In genomic region chr5:134184155-134185135, GRCh38 we compare ENCODE assay signal across 8 cellular contexts. TPM values are rescaled to one million over a fixed set of nuclear protein-coding genes. Genes with fewer than 3 reads are reported as not detected.
A peak's percentile ranks its signal among the peaks of the same experiment; 100 is the strongest.
DNase-seq lines count a peak whose midpoint lies in the region; ATAC-seq, FAIRE-seq and TF ChIP-seq lines count a peak whose summit lies in the region.

No MANE protein-coding gene starts in this region.

- H3K27me3 ChIP-seq in DND-41 (ENCODE audit: insufficient read depth, low read length, poor library complexity) = no peaks in the 10 kb centered on the region
- no peaks in the 10 kb centered on the region for H3K27me3 ChIP-seq in WERI-Rb-1 (ENCODE audit: insufficient read depth, low read depth, severe bottlenecking)
- H3K27me3 ChIP-seq in breast epithelium = no peaks in the 10 kb centered on the region

- H3K27ac ChIP-seq in DND-41 (ENCODE audit: low read length) (no peak overlapping the region), WERI-Rb-1 (no peak overlapping the region), breast epithelium (no peak overlapping the region), kidney (ENCODE audit: low read depth in 2 of 2, low read length in 2 of 2) (no peak overlapping the region)

- DNase-seq in DND-41 (peak; percentile 73), GOT3 (lab: John Stamatoyannopoulos, UW) (peak; percentile 17), NB4 (ENCODE audit: low read depth) (peak; percentile 72), WERI-Rb-1 (peak; percentile 84), breast epithelium (ENCODE audit: low spot score in 2 of 2) (peak; percentile 41 to 76), kidney (peak; percentile 73)
- DNase-seq in stimulated activated CD4-positive, alpha-beta T cell treated with anti-CD3 and anti-CD28 coated beads, Interleukin-2, amount 100 ng/mL, for 48 hours = peak; percentile 78 to 79

- H4K20me1 ChIP-seq in DND-41 (ENCODE audit: insufficient read depth, low read length) = peaks cover 5% of the 10 kb centered on the region

- FAIRE-seq in kidney (lab: Jason Lieb, UNC) = no peak

- H2AFZ ChIP-seq in DND-41 (ENCODE audit: low read depth, low read length) = no peak overlapping the region

- no peaks in the 10 kb centered on the region for H3K9me3 ChIP-seq in DND-41 (ENCODE audit: insufficient read depth, low read length, severe bottlenecking)
- no peaks in the 10 kb centered on the region for H3K9me3 ChIP-seq in WERI-Rb-1 (ENCODE audit: severe bottlenecking)
- H3K9me3 ChIP-seq in breast epithelium = no peaks in the 10 kb centered on the region
- no peaks in the 10 kb centered on the region for H3K9me3 ChIP-seq in kidney (ENCODE audit: control insufficient read depth in 1 of 2, low read length in 2 of 2)

- H3K4me1 ChIP-seq in DND-41 (ENCODE audit: insufficient read depth, low read length) = no peaks in the 10 kb centered on the region
- H3K4me1 ChIP-seq in breast epithelium = no peaks in the 10 kb centered on the region
- H3K4me1 ChIP-seq in kidney (ENCODE audit: control insufficient read depth in 1 of 2, insufficient read depth in 1 of 2, low read depth in 1 of 2, low read length in 2 of 2) = peaks cover 0 to 7% of the 10 kb centered on the region in 2 donors

- TF ChIP-seq CTCF in DND-41 (IDR thresholded peaks at IDR 0.05; ENCODE audit: borderline replicate concordance, extremely low read depth, low read length, poor library complexity, severe bottlenecking) (peak; percentile 94), NB4 (IDR thresholded peaks at IDR 0.05; ENCODE audit: low read depth, low read length) (peak; percentile 88), WERI-Rb-1 (IDR thresholded peaks at IDR 0.05; ENCODE audit: low read depth, low read length) (peak; percentile 97), breast epithelium (IDR thresholded peaks at IDR 0.05) (peak; percentile 59 to 88 (median 76)), kidney (IDR thresholded peaks at IDR 0.05; ENCODE audit: borderline replicate concordance, extremely low read depth, insufficient read depth) (peak; percentile 91)

- TF ChIP-seq POLR2A in NB4 (IDR thresholded peaks at IDR 0.05; ENCODE audit: extremely low read depth, insufficient read length) = no peak
- TF ChIP-seq POLR2A in breast epithelium (IDR thresholded peaks at IDR 0.05) = no peak

- no peak overlapping the region for H3K9ac ChIP-seq in DND-41 (ENCODE audit: low read depth, low read length)
- no peak overlapping the region for H3K9ac ChIP-seq in kidney (ENCODE audit: low read length in 2 of 2)

- no peaks in the 10 kb centered on the region for H3K36me3 ChIP-seq in DND-41 (ENCODE audit: insufficient read depth, low read length)
- H3K36me3 ChIP-seq in WERI-Rb-1 = no peaks in the 10 kb centered on the region
- H3K36me3 ChIP-seq in breast epithelium = no peaks in the 10 kb centered on the region
- H3K36me3 ChIP-seq in kidney (ENCODE audit: control insufficient read depth in 1 of 2, insufficient read depth in 2 of 2, low read length in 2 of 2) = no peaks in the 10 kb centered on the region

- H3K4me3 ChIP-seq in DND-41 (ENCODE audit: low read depth in 1 of 2, low read length in 2 of 2) (no peak overlapping the region), NB4 (ENCODE audit: low read depth, low read length) (no peak overlapping the region), WERI-Rb-1 (ENCODE audit: low read depth, low read length) (no peak overlapping the region), breast epithelium (no peak overlapping the region), kidney (ENCODE audit: low read length in 2 of 2) (no peak overlapping the region)

- intact Hi-C loops in breast epithelium (cut with DNase I; ENCODE audit: low total_unique reads) (no loop called here), kidney (cut with DNase I) (loop anchor here (5.0 kb wide), 1 partner anchor 103 kb away; no protein-coding TSS in a partner anchor)

- H3K4me2 ChIP-seq in DND-41 (ENCODE audit: insufficient read depth, low read length) = no peak overlapping the region

- peak; percentile 94 for ATAC-seq in DND-41 (ENCODE audit: insufficient read depth, low read depth)
- no peak for ATAC-seq in GM19324 (IDR thresholded peaks at IDR 0.05; ENCODE audit: low FRiP score, unreplicated experiment)

- no peaks in the 10 kb centered on the region for H3K79me2 ChIP-seq in DND-41 (ENCODE audit: insufficient read depth, low read length)

RNA-seq across cellular contexts. Expression of gene SKP1, which starts 7.7 kb away (rescaled TPM):
- total RNA-seq in breast epithelium (100 to 1,000 TPM; 158 to 291 (median 259) TPM), kidney (380 TPM)
- 848 TPM for polyA plus RNA-seq in kidney (ENCODE audit: insufficient read depth, low read depth, low replicate concordance)

RNA-seq across cellular contexts. Expression of gene PPP2CA, which starts 41.4 kb away (rescaled TPM):
- total RNA-seq in breast epithelium (100 to 1,000 TPM; 101 to 152 (median 121) TPM), kidney (121 TPM)
- 94.8 TPM for polyA plus RNA-seq in kidney (ENCODE audit: insufficient read depth, low read depth, low replicate concordance)

Comparison
In these comparisons a context has a peak if more than half of its experiments do, and no peak if none do; other contexts are left out.
1. DNase-seq: peak in every context shown above with its lines; median percentile 84 in WERI-Rb-1; 78 in stimulated activated CD4-positive, alpha-beta T cell treated with anti-CD3 and anti-CD28 coated beads, Interleukin-2, amount 100 ng/mL, for 48 hours; 73 in DND-41; 73 in kidney; 72 in NB4; 58 in breast epithelium; 17 in GOT3.